Comparison of ENCODE assay signal across 1 cellular context in the genomic region with DNA sequence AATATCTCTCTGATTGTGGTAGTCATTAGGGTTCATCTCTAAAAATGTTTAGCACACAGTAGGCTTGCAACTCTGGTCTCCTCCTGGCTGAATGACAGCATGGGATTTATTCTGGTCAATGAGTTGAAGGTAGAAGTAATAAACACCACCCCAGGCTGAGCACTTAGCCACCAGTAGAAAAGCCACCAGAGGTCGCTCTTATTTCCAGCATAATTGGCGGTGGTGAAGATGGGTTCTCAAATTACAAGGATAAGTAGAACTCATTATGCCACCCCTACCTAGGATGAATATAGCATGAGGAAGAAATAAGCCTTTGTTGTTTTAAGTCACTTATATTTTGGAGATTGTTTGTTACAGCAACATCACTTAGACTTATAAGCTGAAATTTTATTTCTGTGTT.
TF ChIP-seq lines count a peak whose summit lies in the region.

No MANE protein-coding gene starts in this region.

TF ChIP-seq in WTC11, 78 proteins besides CTCF, POLR2A, EP300 and RAD21 (continued from another document):
- TF ChIP-seq, protein P1, sequence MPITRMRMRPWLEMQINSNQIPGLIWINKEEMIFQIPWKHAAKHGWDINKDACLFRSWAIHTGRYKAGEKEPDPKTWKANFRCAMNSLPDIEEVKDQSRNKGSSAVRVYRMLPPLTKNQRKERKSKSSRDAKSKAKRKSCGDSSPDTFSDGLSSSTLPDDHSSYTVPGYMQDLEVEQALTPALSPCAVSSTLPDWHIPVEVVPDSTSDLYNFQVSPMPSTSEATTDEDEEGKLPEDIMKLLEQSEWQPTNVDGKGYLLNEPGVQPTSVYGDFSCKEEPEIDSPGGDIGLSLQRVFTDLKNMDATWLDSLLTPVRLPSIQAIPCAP (CRISPR knock-in tag; IDR thresholded peaks at IDR 0.05), result no peak
- TF ChIP-seq ATF1 (CRISPR knock-in tag; IDR thresholded peaks at IDR 0.05) (no peak), ZNF219 (CRISPR knock-in tag; IDR thresholded peaks at IDR 0.05; ENCODE audit: borderline replicate concordance) (no peak), GRHL2 (CRISPR knock-in tag; IDR thresholded peaks at IDR 0.05; ENCODE audit: insufficient replicate concordance, severe bottlenecking) (no peak), ZNF532 (CRISPR knock-in tag; IDR thresholded peaks at IDR 0.05; ENCODE audit: borderline replicate concordance) (no peak), SMAD4 (CRISPR knock-in tag; IDR thresholded peaks at IDR 0.05) (no peak), TEAD1 (CRISPR knock-in tag; IDR thresholded peaks at IDR 0.05) (no peak), IRF2 (CRISPR knock-in tag; IDR thresholded peaks at IDR 0.05; ENCODE audit: borderline replicate concordance, low read depth) (no peak), FOXJ3 (CRISPR knock-in tag; IDR thresholded peaks at IDR 0.05; ENCODE audit: borderline replicate concordance) (no peak), TCF7 (CRISPR knock-in tag; IDR thresholded peaks at IDR 0.05; ENCODE audit: low read depth) (no peak), JUN (CRISPR knock-in tag; IDR thresholded peaks at IDR 0.05) (no peak), ZNF423 (CRISPR knock-in tag; IDR thresholded peaks at IDR 0.05) (no peak), ELF4 (CRISPR knock-in tag; IDR thresholded peaks at IDR 0.05; ENCODE audit: low read depth) (no peak), NFYB (CRISPR knock-in tag; conservative IDR thresholded peaks at IDR 0.05; ENCODE audit: low read depth) (no peak), MXD4 (CRISPR knock-in tag; IDR thresholded peaks at IDR 0.05; ENCODE audit: borderline replicate concordance) (no peak), OVOL2 (CRISPR knock-in tag; IDR thresholded peaks at IDR 0.05; ENCODE audit: borderline replicate concordance) (no peak)
